22 cellular contexts compared by ENCODE assay signal in genomic region chr16:3520398-3520797, GRCh38. TPM values are rescaled to one million over a fixed set of nuclear protein-coding genes. Genes with fewer than 3 reads are reported as not detected.
DNase-seq lines count a peak whose midpoint lies in the region; ATAC-seq and TF ChIP-seq lines count a peak whose summit lies in the region.
"Had no signal": no experiment of that assay in that cellular context is flagged by ENCODE, and none has a peak within 500 bp of the region (broad histone marks: within the 10 kb centered on the region; RNA-seq: fewer than 3 reads in every experiment).

No MANE protein-coding gene starts in this region.

- no peak for ATAC-seq in PC-3
- ATAC-seq: activated CD8-positive, alpha-beta T cell treated with anti-CD3 and anti-CD28 coated beads for 36 hours; activated naive CD4-positive, alpha-beta T cell treated with anti-CD3 and anti-CD28 coated beads, Interleukin-2, amount 50 U/mL, for 72 hours had no signal

- H4K20me1 ChIP-seq in PC-3 (ENCODE audit: low read length) = no peaks in the 10 kb centered on the region

- CTCF ChIA-PET in PC-3 (lab: Charles Lee) = no interaction called here

- H3K4me1 ChIP-seq in PC-3 (ENCODE audit: insufficient read depth, low read length) = peaks cover 11% of the 10 kb centered on the region
- peaks cover 6% of the 10 kb centered on the region for H3K4me1 ChIP-seq in rectal smooth muscle tissue (ENCODE audit: control insufficient read depth, insufficient read depth, low read length)
- H3K4me1 ChIP-seq: Caco-2 had no signal

- DNase-seq in AG08395 (ENCODE audit: low spot score) (peak; percentile 37), PC-3 (no peak), fibroblast of peridontal ligament (ENCODE audit: extremely low read depth) (peak; percentile 63), putamen (ENCODE audit: low spot score) (no peak), posterior cingulate gyrus (no peak), cortex of kidney (lab: John Stamatoyannopoulos, UW) (no peak)
- DNase-seq in effector CD4-positive, alpha-beta T cell = no peak
- DNase-seq: activated CD8-positive, alpha-beta T cell treated with anti-CD3 and anti-CD28 coated beads for 36 hours; activated T-cell treated with anti-CD3 and anti-CD28 coated beads, Interleukin-2, amount 50 U/mL, for 48 hours; Caco-2; hippocampal formation; kidney; MV-4-11; NCI-H1930; NCI-H446 treated with DMSO at 0.1 percent for 48 hours; NK-92 treated with Interleukin-12 subunit alpha and Interleukin-12 subunit beta, amount 100 ng/mL, for 24 hours; stimulated activated naive CD4-positive, alpha-beta T cell had no signal

- H3K9me2 ChIP-seq in PC-3 (replicated peaks; ENCODE audit: low read length) = no peaks in the 10 kb centered on the region

- no peak overlapping the region for H2AFZ ChIP-seq in PC-3 (ENCODE audit: low read length)

- no peaks in the 10 kb centered on the region for H3K79me2 ChIP-seq in PC-3 (ENCODE audit: low read length)

- no peaks in the 10 kb centered on the region; the same call in 1 of the 2 replicates for H3K36me3 ChIP-seq in PC-3 (ENCODE audit: low read depth, low read length)
- H3K36me3 ChIP-seq in rectal smooth muscle tissue (ENCODE audit: control insufficient read depth, insufficient read depth, low read length) = peaks cover 13% of the 10 kb centered on the region

- H3K4me2 ChIP-seq in PC-3 (ENCODE audit: low read length) = no peak overlapping the region

- H3K27me3 ChIP-seq in PC-3 (ENCODE audit: low read length) (no peaks in the 10 kb centered on the region), rectal smooth muscle tissue (ENCODE audit: control insufficient read depth, insufficient read depth, low read length) (no peaks in the 10 kb centered on the region)

- intact Hi-C loops in PC-3 (cut with micrococcal nuclease) (no loop called here), posterior cingulate gyrus (cut with DNase I) (no loop called here)

- H3F3A ChIP-seq in PC-3 (ENCODE audit: low read length, unreplicated experiment) = no peaks in the 10 kb centered on the region

- BruUV-seq in PC-3 (replicated peaks; lab: Mats Ljungman, UMichigan) = no TSS peak

- no peaks in the 10 kb centered on the region for H3K9me3 ChIP-seq in PC-3 (ENCODE audit: low read length)
- H3K9me3 ChIP-seq: Caco-2 had no signal

- H3K9ac ChIP-seq in PC-3 (ENCODE audit: low read length) (no peak overlapping the region), rectal smooth muscle tissue (ENCODE audit: low read length) (no peak overlapping the region)

- POLR2A ChIA-PET in PC-3 (lab: Charles Lee; ENCODE audit: unreplicated experiment) = no interaction called here

- H3K4me3 ChIP-seq in PC-3 (ENCODE audit: low read length) (no peak overlapping the region), rectal smooth muscle tissue (ENCODE audit: low read length) (no peak overlapping the region)

- H3K27ac ChIP-seq in PC-3 (ENCODE audit: low read length) = peak overlapping the region; percentile 11; the same call in 1 of the 2 replicates
- peak overlapping the region; percentile 86 for H3K27ac ChIP-seq in rectal smooth muscle tissue (ENCODE audit: low read depth, low read length)
- H3K27ac ChIP-seq: HL-60 had no signal

- no peak for TF ChIP-seq CTCF in PC-3 (conservative IDR thresholded peaks at IDR 0.05; ENCODE audit: low read depth, low read length)

RNA-seq across cellular contexts. Expression of gene CLUAP1, which starts 19.6 kb away (rescaled TPM):
- 6.2 and 7.9 TPM in 2 replicates for total RNA-seq in PC-3 (2014; rRNA removed)

RNA-seq across cellular contexts. Expression of gene C16orf90, which starts 25.1 kb away (rescaled TPM):
- not detected in 2 replicates for total RNA-seq in PC-3 (2014; rRNA removed)
- total RNA-seq: activated CD8-positive, alpha-beta T cell treated with anti-CD3 and anti-CD28 coated beads for 36 hours; Caco-2; H9; kidney; ureter had no signal

RNA-seq across cellular contexts. Expression of gene NLRC3, which starts 56.8 kb away (rescaled TPM):
- total RNA-seq in PC-3 (2014; rRNA removed) = not detected in 2 replicates
- total RNA-seq: Caco-2 had no signal

Comparison
In these comparisons a context has a peak if more than half of its experiments do, and no peak if none do; other contexts are left out.
1. DNase-seq: peak in AG08395 (single experiment) and fibroblast of peridontal ligament (single experiment); none in PC-3 (single experiment), putamen (single experiment), posterior cingulate gyrus (0 of 10), effector CD4-positive, alpha-beta T cell (single experiment) and cortex of kidney (single experiment).